ENCODE assay signal across 1 cellular context in the genomic region with DNA sequence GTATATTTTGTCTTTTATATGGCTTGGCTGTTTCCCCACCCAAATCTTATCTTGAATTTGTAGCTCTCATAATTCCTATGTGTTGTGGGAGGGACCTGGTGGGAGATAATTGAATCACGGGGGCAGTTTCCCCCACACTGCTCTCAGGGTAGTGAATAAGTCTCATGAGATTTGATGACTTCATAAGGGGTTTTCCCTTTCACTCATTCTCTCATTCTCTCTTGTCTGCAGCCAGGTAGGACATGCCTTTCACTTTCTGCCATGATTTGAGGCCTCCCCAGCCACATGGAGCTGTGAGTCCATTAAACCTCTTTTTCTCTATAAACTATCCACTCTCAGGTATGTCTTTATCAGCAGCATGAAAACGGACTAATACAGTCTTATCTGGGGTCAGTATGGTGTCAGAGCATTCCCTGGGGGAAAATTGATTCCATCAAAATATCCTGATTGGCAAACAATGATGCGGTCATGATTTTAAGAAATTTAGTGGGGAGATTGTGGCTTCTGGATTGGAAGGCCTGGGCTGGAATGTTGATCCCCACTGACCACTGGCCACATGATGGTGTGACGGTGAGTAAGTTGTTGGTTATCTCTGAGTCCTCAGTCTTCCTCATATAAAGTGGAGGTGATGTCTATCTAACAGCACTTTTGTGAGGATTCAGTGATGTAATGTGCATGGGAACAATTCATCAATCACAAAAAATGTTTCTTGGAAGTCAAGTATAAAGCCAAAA.
TF ChIP-seq lines count a peak whose summit lies in the region.

No MANE protein-coding gene starts in this region.

TF ChIP-seq in HepG2, 621 proteins besides CTCF, POLR2A, EP300 and RAD21:
- TF ChIP-seq, protein P1, sequence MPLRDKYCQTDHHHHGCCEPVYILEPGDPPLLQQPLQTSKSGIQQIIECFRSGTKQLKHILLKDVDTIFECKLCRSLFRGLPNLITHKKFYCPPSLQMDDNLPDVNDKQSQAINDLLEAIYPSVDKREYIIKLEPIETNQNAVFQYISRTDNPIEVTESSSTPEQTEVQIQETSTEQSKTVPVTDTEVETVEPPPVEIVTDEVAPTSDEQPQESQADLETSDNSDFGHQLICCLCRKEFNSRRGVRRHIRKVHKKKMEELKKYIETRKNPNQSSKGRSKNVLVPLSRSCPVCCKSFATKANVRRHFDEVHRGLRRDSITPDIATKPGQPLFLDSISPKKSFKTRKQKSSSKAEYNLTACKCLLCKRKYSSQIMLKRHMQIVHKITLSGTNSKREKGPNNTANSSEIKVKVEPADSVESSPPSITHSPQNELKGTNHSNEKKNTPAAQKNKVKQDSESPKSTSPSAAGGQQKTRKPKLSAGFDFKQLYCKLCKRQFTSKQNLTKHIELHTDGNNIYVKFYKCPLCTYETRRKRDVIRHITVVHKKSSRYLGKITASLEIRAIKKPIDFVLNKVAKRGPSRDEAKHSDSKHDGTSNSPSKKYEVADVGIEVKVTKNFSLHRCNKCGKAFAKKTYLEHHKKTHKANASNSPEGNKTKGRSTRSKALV (CRISPR knock-in tag; IDR thresholded peaks at IDR 0.05), result no peak
- no peak for TF ChIP-seq ZNF543 (CRISPR knock-in tag; IDR thresholded peaks at IDR 0.05)
- TF ChIP-seq, protein P2, sequence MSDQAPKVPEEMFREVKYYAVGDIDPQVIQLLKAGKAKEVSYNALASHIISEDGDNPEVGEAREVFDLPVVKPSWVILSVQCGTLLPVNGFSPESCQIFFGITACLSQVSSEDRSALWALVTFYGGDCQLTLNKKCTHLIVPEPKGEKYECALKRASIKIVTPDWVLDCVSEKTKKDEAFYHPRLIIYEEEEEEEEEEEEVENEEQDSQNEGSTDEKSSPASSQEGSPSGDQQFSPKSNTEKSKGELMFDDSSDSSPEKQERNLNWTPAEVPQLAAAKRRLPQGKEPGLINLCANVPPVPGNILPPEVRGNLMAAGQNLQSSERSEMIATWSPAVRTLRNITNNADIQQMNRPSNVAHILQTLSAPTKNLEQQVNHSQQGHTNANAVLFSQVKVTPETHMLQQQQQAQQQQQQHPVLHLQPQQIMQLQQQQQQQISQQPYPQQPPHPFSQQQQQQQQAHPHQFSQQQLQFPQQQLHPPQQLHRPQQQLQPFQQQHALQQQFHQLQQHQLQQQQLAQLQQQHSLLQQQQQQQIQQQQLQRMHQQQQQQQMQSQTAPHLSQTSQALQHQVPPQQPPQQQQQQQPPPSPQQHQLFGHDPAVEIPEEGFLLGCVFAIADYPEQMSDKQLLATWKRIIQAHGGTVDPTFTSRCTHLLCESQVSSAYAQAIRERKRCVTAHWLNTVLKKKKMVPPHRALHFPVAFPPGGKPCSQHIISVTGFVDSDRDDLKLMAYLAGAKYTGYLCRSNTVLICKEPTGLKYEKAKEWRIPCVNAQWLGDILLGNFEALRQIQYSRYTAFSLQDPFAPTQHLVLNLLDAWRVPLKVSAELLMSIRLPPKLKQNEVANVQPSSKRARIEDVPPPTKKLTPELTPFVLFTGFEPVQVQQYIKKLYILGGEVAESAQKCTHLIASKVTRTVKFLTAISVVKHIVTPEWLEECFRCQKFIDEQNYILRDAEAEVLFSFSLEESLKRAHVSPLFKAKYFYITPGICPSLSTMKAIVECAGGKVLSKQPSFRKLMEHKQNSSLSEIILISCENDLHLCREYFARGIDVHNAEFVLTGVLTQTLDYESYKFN (CRISPR knock-in tag; conservative IDR thresholded peaks at IDR 0.05), result no peak
- no peak for TF ChIP-seq ZNF510 (CRISPR knock-in tag; IDR thresholded peaks at IDR 0.05; ENCODE audit: low read depth)
- TF ChIP-seq ZNF678 (CRISPR knock-in tag; IDR thresholded peaks at IDR 0.05), result no peak
